In the genomic region with DNA sequence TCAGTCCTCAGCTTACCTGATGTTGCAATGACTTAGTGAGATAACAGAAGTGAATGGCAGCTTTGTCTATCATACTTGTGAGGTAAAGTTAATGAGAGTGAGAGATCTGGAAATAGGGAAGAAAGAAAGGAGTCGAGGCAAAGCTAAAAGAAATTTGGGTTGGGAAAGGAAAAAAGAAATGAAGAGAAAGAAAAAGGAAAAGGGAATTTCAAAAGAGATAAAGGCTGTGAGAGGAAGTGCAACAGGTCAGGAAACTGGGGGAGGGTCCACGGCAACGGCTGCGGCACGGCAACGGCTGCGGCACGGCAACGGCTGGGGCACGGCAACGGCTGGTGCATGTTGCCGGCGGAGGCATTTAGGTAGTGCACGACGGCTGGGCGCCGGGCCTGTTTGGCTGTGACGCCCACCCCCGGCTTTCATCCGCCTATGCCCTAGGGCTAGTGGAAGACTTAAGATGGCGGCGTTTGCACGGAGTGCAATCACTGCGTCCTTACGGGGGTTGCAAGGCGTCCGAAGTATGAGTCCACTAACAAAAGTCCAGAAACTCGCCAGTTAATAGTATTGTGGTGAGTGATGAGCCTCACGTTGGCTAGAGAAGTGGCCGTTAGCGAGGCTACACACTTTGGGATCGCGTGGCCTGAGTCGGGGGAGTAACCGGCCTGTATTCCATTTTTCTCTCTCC, we compare ENCODE assay signal across 1 cellular context.
A peak's percentile ranks its signal among the peaks of the same experiment; 100 is the strongest.
TF ChIP-seq lines count a peak whose summit lies in the region.

No MANE protein-coding gene starts in this region.

TF ChIP-seq in WTC11, 78 proteins besides CTCF, POLR2A, EP300 and RAD21 (continued from another document and continues in another):
- TF ChIP-seq, protein P1, sequence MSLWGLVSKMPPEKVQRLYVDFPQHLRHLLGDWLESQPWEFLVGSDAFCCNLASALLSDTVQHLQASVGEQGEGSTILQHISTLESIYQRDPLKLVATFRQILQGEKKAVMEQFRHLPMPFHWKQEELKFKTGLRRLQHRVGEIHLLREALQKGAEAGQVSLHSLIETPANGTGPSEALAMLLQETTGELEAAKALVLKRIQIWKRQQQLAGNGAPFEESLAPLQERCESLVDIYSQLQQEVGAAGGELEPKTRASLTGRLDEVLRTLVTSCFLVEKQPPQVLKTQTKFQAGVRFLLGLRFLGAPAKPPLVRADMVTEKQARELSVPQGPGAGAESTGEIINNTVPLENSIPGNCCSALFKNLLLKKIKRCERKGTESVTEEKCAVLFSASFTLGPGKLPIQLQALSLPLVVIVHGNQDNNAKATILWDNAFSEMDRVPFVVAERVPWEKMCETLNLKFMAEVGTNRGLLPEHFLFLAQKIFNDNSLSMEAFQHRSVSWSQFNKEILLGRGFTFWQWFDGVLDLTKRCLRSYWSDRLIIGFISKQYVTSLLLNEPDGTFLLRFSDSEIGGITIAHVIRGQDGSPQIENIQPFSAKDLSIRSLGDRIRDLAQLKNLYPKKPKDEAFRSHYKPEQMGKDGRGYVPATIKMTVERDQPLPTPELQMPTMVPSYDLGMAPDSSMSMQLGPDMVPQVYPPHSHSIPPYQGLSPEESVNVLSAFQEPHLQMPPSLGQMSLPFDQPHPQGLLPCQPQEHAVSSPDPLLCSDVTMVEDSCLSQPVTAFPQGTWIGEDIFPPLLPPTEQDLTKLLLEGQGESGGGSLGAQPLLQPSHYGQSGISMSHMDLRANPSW (CRISPR knock-in tag; conservative IDR thresholded peaks at IDR 0.05; ENCODE audit: low read depth) = no peak
- TF ChIP-seq ETV6 (CRISPR knock-in tag; IDR thresholded peaks at IDR 0.05) = peak; percentile 73; the same call in 1 of the 2 replicates
- 0 out of 2 replicates have a peak, but pooled peaks have one; percentile 6 for TF ChIP-seq SMAD3 (CRISPR knock-in tag; IDR thresholded peaks at IDR 0.05; ENCODE audit: borderline replicate concordance)
- TF ChIP-seq, protein P2, sequence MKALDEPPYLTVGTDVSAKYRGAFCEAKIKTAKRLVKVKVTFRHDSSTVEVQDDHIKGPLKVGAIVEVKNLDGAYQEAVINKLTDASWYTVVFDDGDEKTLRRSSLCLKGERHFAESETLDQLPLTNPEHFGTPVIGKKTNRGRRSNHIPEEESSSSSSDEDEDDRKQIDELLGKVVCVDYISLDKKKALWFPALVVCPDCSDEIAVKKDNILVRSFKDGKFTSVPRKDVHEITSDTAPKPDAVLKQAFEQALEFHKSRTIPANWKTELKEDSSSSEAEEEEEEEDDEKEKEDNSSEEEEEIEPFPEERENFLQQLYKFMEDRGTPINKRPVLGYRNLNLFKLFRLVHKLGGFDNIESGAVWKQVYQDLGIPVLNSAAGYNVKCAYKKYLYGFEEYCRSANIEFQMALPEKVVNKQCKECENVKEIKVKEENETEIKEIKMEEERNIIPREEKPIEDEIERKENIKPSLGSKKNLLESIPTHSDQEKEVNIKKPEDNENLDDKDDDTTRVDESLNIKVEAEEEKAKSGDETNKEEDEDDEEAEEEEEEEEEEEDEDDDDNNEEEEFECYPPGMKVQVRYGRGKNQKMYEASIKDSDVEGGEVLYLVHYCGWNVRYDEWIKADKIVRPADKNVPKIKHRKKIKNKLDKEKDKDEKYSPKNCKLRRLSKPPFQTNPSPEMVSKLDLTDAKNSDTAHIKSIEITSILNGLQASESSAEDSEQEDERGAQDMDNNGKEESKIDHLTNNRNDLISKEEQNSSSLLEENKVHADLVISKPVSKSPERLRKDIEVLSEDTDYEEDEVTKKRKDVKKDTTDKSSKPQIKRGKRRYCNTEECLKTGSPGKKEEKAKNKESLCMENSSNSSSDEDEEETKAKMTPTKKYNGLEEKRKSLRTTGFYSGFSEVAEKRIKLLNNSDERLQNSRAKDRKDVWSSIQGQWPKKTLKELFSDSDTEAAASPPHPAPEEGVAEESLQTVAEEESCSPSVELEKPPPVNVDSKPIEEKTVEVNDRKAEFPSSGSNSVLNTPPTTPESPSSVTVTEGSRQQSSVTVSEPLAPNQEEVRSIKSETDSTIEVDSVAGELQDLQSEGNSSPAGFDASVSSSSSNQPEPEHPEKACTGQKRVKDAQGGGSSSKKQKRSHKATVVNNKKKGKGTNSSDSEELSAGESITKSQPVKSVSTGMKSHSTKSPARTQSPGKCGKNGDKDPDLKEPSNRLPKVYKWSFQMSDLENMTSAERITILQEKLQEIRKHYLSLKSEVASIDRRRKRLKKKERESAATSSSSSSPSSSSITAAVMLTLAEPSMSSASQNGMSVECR (CRISPR knock-in tag; IDR thresholded peaks at IDR 0.05; ENCODE audit: borderline replicate concordance) = peak; percentile 59; the same call in 1 of the 2 replicates
- TF ChIP-seq ZNF219 (CRISPR knock-in tag; IDR thresholded peaks at IDR 0.05; ENCODE audit: borderline replicate concordance) = no peak
- no peak for TF ChIP-seq HMGA2 (CRISPR knock-in tag; IDR thresholded peaks at IDR 0.05)
- TF ChIP-seq TCF7 (CRISPR knock-in tag; IDR thresholded peaks at IDR 0.05; ENCODE audit: low read depth) = no peak
- TF ChIP-seq, protein P3, sequence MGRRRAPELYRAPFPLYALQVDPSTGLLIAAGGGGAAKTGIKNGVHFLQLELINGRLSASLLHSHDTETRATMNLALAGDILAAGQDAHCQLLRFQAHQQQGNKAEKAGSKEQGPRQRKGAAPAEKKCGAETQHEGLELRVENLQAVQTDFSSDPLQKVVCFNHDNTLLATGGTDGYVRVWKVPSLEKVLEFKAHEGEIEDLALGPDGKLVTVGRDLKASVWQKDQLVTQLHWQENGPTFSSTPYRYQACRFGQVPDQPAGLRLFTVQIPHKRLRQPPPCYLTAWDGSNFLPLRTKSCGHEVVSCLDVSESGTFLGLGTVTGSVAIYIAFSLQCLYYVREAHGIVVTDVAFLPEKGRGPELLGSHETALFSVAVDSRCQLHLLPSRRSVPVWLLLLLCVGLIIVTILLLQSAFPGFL (CRISPR knock-in tag; IDR thresholded peaks at IDR 0.05; ENCODE audit: borderline replicate concordance) = no peak
- no peak for TF ChIP-seq ZNF396 (CRISPR knock-in tag; IDR thresholded peaks at IDR 0.05; ENCODE audit: borderline replicate concordance)
- TF ChIP-seq, protein P4, sequence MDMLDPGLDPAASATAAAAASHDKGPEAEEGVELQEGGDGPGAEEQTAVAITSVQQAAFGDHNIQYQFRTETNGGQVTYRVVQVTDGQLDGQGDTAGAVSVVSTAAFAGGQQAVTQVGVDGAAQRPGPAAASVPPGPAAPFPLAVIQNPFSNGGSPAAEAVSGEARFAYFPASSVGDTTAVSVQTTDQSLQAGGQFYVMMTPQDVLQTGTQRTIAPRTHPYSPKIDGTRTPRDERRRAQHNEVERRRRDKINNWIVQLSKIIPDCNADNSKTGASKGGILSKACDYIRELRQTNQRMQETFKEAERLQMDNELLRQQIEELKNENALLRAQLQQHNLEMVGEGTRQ (CRISPR knock-in tag; IDR thresholded peaks at IDR 0.05) = no peak
- TF ChIP-seq, protein P5, sequence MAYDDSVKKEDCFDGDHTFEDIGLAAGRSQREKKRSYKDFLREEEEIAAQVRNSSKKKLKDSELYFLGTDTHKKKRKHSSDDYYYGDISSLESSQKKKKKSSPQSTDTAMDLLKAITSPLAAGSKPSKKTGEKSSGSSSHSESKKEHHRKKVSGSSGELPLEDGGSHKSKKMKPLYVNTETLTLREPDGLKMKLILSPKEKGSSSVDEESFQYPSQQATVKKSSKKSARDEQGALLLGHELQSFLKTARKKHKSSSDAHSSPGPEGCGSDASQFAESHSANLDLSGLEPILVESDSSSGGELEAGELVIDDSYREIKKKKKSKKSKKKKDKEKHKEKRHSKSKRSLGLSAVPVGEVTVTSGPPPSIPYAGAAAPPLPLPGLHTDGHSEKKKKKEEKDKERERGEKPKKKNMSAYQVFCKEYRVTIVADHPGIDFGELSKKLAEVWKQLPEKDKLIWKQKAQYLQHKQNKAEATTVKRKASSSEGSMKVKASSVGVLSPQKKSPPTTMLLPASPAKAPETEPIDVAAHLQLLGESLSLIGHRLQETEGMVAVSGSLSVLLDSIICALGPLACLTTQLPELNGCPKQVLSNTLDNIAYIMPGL (CRISPR knock-in tag; IDR thresholded peaks at IDR 0.05) = no peak
- TF ChIP-seq, protein P6, sequence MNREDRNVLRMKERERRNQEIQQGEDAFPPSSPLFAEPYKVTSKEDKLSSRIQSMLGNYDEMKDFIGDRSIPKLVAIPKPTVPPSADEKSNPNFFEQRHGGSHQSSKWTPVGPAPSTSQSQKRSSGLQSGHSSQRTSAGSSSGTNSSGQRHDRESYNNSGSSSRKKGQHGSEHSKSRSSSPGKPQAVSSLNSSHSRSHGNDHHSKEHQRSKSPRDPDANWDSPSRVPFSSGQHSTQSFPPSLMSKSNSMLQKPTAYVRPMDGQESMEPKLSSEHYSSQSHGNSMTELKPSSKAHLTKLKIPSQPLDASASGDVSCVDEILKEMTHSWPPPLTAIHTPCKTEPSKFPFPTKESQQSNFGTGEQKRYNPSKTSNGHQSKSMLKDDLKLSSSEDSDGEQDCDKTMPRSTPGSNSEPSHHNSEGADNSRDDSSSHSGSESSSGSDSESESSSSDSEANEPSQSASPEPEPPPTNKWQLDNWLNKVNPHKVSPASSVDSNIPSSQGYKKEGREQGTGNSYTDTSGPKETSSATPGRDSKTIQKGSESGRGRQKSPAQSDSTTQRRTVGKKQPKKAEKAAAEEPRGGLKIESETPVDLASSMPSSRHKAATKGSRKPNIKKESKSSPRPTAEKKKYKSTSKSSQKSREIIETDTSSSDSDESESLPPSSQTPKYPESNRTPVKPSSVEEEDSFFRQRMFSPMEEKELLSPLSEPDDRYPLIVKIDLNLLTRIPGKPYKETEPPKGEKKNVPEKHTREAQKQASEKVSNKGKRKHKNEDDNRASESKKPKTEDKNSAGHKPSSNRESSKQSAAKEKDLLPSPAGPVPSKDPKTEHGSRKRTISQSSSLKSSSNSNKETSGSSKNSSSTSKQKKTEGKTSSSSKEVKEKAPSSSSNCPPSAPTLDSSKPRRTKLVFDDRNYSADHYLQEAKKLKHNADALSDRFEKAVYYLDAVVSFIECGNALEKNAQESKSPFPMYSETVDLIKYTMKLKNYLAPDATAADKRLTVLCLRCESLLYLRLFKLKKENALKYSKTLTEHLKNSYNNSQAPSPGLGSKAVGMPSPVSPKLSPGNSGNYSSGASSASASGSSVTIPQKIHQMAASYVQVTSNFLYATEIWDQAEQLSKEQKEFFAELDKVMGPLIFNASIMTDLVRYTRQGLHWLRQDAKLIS (CRISPR knock-in tag; IDR thresholded peaks at IDR 0.05; ENCODE audit: borderline replicate concordance) = no peak
- TF ChIP-seq NFYB (CRISPR knock-in tag; conservative IDR thresholded peaks at IDR 0.05; ENCODE audit: low read depth) = no peak
- TF ChIP-seq TEAD4 (CRISPR knock-in tag; IDR thresholded peaks at IDR 0.05) = no peak
- TF ChIP-seq ZNF423 (CRISPR knock-in tag; IDR thresholded peaks at IDR 0.05) = no peak
- TF ChIP-seq, protein P7, sequence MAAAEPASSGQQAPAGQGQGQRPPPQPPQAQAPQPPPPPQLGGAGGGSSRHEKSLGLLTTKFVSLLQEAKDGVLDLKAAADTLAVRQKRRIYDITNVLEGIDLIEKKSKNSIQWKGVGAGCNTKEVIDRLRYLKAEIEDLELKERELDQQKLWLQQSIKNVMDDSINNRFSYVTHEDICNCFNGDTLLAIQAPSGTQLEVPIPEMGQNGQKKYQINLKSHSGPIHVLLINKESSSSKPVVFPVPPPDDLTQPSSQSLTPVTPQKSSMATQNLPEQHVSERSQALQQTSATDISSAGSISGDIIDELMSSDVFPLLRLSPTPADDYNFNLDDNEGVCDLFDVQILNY (CRISPR knock-in tag; IDR thresholded peaks at IDR 0.05) = no peak
- TF ChIP-seq ZNF671 (CRISPR knock-in tag; IDR thresholded peaks at IDR 0.05) = no peak
- TF ChIP-seq GABPB1 (CRISPR knock-in tag; IDR thresholded peaks at IDR 0.05) = peak; percentile 73
- peak; percentile 48; the same call in 1 of the 2 replicates for TF ChIP-seq TEAD1 (CRISPR knock-in tag; IDR thresholded peaks at IDR 0.05)
- TF ChIP-seq MXD4 (CRISPR knock-in tag; IDR thresholded peaks at IDR 0.05; ENCODE audit: borderline replicate concordance) = no peak
- peak; percentile 52; the same call in 1 of the 2 replicates for TF ChIP-seq JUN (CRISPR knock-in tag; IDR thresholded peaks at IDR 0.05)
- TF ChIP-seq, protein P8, sequence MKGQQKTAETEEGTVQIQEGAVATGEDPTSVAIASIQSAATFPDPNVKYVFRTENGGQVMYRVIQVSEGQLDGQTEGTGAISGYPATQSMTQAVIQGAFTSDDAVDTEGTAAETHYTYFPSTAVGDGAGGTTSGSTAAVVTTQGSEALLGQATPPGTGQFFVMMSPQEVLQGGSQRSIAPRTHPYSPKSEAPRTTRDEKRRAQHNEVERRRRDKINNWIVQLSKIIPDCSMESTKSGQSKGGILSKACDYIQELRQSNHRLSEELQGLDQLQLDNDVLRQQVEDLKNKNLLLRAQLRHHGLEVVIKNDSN (CRISPR knock-in tag; IDR thresholded peaks at IDR 0.05) = 0 out of 2 replicates have a peak, but pooled peaks have one; percentile 23
- no peak for TF ChIP-seq ZNF263 (CRISPR knock-in tag; IDR thresholded peaks at IDR 0.05; ENCODE audit: low read depth)
- no peak for TF ChIP-seq RELA (CRISPR knock-in tag; IDR thresholded peaks at IDR 0.05; ENCODE audit: borderline replicate concordance)
- TF ChIP-seq SMAD4 (CRISPR knock-in tag; IDR thresholded peaks at IDR 0.05) = no peak
- TF ChIP-seq, protein P9, sequence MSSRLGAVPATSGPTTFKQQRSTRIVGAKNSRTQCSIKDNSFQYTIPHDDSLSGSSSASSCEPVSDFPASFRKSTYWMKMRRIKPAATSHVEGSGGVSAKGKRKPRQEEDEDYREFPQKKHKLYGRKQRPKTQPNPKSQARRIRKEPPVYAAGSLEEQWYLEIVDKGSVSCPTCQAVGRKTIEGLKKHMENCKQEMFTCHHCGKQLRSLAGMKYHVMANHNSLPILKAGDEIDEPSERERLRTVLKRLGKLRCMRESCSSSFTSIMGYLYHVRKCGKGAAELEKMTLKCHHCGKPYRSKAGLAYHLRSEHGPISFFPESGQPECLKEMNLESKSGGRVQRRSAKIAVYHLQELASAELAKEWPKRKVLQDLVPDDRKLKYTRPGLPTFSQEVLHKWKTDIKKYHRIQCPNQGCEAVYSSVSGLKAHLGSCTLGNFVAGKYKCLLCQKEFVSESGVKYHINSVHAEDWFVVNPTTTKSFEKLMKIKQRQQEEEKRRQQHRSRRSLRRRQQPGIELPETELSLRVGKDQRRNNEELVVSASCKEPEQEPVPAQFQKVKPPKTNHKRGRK (CRISPR knock-in tag; IDR thresholded peaks at IDR 0.05; ENCODE audit: borderline replicate concordance) = 0 out of 2 replicates have a peak, but pooled peaks have one; percentile 66
- no peak for TF ChIP-seq GRHL2 (CRISPR knock-in tag; IDR thresholded peaks at IDR 0.05; ENCODE audit: insufficient replicate concordance, severe bottlenecking)
- TF ChIP-seq, protein P10, sequence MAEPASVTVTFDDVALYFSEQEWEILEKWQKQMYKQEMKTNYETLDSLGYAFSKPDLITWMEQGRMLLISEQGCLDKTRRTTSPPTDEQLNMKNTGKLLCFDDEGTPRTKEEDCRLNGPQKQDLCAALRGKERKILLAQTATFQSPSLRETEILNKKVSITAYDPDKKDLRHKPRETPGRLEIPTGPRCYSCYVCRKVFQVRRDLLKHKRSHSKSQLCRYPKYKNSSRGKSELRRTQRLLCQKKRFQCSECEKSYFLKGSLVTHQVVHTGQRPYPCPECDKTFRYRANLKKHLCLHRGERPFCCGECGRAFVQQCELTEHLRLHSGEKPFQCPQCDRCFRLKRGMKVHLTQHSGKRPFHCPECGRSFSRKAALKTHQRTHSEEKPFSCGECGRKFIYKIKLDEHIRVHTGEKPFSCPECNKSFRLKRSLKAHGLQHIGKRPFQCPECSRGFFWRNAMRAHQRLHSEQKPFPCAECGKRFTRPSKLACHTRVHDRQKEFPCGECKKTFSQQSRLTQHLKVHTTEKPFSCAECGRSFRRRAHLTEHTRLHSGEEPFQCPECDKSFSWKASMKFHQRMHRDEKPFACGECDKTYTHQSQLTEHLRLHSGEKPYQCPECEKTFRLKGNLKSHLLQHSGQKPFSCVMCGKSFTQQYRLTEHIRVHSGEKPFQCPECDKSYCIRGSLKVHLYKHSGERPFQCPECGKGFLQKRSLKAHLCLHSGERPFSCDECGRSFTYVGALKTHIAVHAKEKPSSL (CRISPR knock-in tag; conservative IDR thresholded peaks at IDR 0.05) = no peak
